27 cellular contexts compared by ENCODE assay signal in the genomic region with DNA sequence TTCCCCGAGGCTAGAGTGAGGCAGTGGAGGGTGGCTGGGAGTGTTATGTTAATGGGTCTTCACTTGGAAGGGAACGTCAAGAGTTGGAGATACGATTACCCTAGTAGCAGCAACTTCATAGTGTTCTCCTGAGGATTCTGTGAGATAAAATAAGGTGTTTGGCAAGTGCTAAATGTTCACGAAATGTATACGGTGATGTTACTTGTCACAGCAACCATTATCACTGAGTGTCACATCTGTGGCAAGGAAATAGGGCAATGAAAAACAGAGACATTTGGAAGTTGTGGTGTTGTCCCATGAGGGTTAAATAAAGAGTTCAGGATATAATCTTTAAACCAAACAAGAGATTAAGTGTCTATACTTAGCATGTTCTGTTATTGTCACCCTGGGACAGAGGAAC.
"Had no signal": no experiment of that assay in that cellular context is flagged by ENCODE, and none has a peak within 500 bp of the region (broad histone marks: within the 10 kb centered on the region; RNA-seq: fewer than 3 reads in every experiment).

No MANE protein-coding gene starts in this region.

- H3K4me1 Mint-ChIP-seq: endodermal cell, naive B cell had no signal

- H3K9me3 ChIP-seq: colonic mucosa, esophagus squamous epithelium, gastrocnemius medialis, heart right ventricle, left lung, lower lobe of right lung, mucosa of descending colon had no signal

- H3K4me3 Mint-ChIP-seq: dendritic cell treated with granulocyte-macrophage colony-stimulating factor and Interleukin-4, amounts not matched to agents 40 ng/mL and 50 ng/mL, for 4 days; effector memory CD8-positive, alpha-beta T cell; endodermal cell; mesothelial cell of epicardium; naive B cell had no signal

- DNase-seq: colonic mucosa; cortex of kidney; effector CD8-positive, alpha-beta T cell; effector memory CD8-positive, alpha-beta T cell; endodermal cell; erythroblast; esophagus squamous epithelium; foreskin fibroblast; foreskin melanocyte; gastrocnemius medialis; glutamatergic neuron; head of caudate nucleus; heart right ventricle; hippocampal formation; left cardiac atrium; left lung; left ventricle myocardium superior; lower lobe of right lung; mesenchymal stem cell; mucosa of descending colon; naive B cell had no signal

- H3K4me1 ChIP-seq: colonic mucosa, esophagus squamous epithelium, gastrocnemius medialis, heart right ventricle, left lung, lower lobe of right lung had no signal

- H3K36me3 Mint-ChIP-seq: mesothelial cell of epicardium, naive B cell had no signal

- H3K27ac ChIP-seq: colonic mucosa, epithelial cell of prostate, esophagus squamous epithelium, gastrocnemius medialis, heart right ventricle, left lung, lower lobe of right lung had no signal

- ATAC-seq: effector memory CD8-positive, alpha-beta T cell; esophagus mucosa; gastrocnemius medialis; heart right ventricle; left cardiac atrium; left lung; left ventricle myocardium superior; lower lobe of right lung; mucosa of descending colon had no signal

- H3K27ac Mint-ChIP-seq: dendritic cell treated with granulocyte-macrophage colony-stimulating factor and Interleukin-4, amounts not matched to agents 40 ng/mL and 50 ng/mL, for 4 days; effector memory CD8-positive, alpha-beta T cell; endodermal cell; mesothelial cell of epicardium; naive B cell had no signal

- FAIRE-seq: islet of Langerhans, keratinocyte had no signal

- H3K27me3 Mint-ChIP-seq: effector memory CD8-positive, alpha-beta T cell had no signal

- H3K27me3 ChIP-seq: colonic mucosa, esophagus squamous epithelium, gastrocnemius medialis, left lung had no signal

- H3K4me3 ChIP-seq: colonic mucosa, esophagus squamous epithelium, gastrocnemius medialis, heart right ventricle, left lung, lower lobe of right lung, mucosa of descending colon had no signal

- H3K36me3 ChIP-seq: colonic mucosa, esophagus squamous epithelium, gastrocnemius medialis, heart right ventricle, left lung, lower lobe of right lung had no signal

- H3K9me3 Mint-ChIP-seq: dendritic cell treated with granulocyte-macrophage colony-stimulating factor and Interleukin-4, amounts not matched to agents 40 ng/mL and 50 ng/mL, for 4 days; endodermal cell; mesothelial cell of epicardium had no signal
